28 cellular contexts compared by ENCODE assay signal in the genomic region with DNA sequence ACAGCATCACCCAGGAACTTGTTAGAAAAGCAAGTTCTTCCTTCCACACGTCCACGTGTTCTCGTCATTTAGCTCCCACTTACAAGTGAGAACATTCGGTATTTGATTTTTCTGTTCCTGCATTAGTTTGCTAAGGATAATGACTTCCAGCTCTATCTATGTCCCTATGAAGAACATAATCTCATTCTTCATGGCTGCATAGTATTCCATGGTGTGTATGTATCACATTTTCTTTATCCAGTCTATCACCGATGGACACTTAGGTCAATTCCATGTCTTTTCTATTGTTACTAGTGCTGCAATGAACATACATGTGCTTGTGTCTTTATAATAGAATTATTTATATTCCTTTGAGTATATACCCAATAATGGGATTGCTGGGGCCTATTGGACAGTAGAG.
"Had no signal": no experiment of that assay in that cellular context is flagged by ENCODE, and none has a peak within 500 bp of the region (broad histone marks: within the 10 kb centered on the region; RNA-seq: fewer than 3 reads in every experiment).

No MANE protein-coding gene starts in this region.

- H3K27ac Mint-ChIP-seq: stimulated activated effector memory CD8-positive, alpha-beta T cell treated with anti-CD3 and anti-CD28 coated beads, Interleukin-12 subunit alpha, Interleukin-12 subunit beta, amount 100 ng/mL, for 72 hours; stimulated activated memory B cell treated with anti-CD40 and anti-IgM and Interleukin-4, amounts not matched to agents 10 μg/mL and 1 μg/mL and 100 μg/mL, for 72 hours; stimulated activated naive B cell treated with anti-CD40 and anti-IgM and Interleukin-4, amounts not matched to agents 10 μg/mL and 1 μg/mL and 100 μg/mL, for 72 hours; stimulated activated naive CD8-positive, alpha-beta T cell treated with anti-CD3 and anti-CD28 coated beads, Interleukin-15, amount 100 ng/mL, for 72 hours; stimulated activated naive CD8-positive, alpha-beta T cell treated with anti-CD3 and anti-CD28 coated beads, Interleukin-15, Interleukin-2, amounts not matched to agents 100 ng/mL and 50 ng/mL, for 24 hours; type B pancreatic cell had no signal

- H3K27ac ChIP-seq: stomach, testis, thoracic aorta, thyroid gland, tibial artery, tibial nerve, transverse colon, upper lobe of left lung, upper lobe of right lung, uterus, vagina had no signal

- FAIRE-seq: urothelium cell line had no signal

- H3K4me3 ChIP-seq: stomach, testis, thoracic aorta, thyroid gland, tibial artery, tibial nerve, transverse colon, upper lobe of left lung, upper lobe of right lung, uterus, vagina had no signal

- ATAC-seq: stimulated activated effector memory CD8-positive, alpha-beta T cell treated with anti-CD3 and anti-CD28 coated beads, Interleukin-12 subunit alpha, Interleukin-12 subunit beta, amount 100 ng/mL, for 72 hours; stimulated activated memory B cell treated with anti-CD40 and anti-IgM and Interleukin-4, amounts not matched to agents 10 μg/mL and 1 μg/mL and 100 μg/mL, for 72 hours; stimulated activated naive B cell treated with anti-CD40 and anti-IgM and Interleukin-4, amounts not matched to agents 10 μg/mL and 1 μg/mL and 100 μg/mL, for 72 hours; stimulated activated naive CD8-positive, alpha-beta T cell treated with anti-CD3 and anti-CD28 coated beads, Interleukin-15, amount 100 ng/mL, for 72 hours; stimulated activated naive CD8-positive, alpha-beta T cell treated with anti-CD3 and anti-CD28 coated beads, Interleukin-15, Interleukin-2, amounts not matched to agents 100 U/mL and 50 U/mL, for 24 hours; upper lobe of right lung had no signal

- H3K4me3 Mint-ChIP-seq: stimulated activated effector memory CD8-positive, alpha-beta T cell treated with anti-CD3 and anti-CD28 coated beads, Interleukin-12 subunit alpha, Interleukin-12 subunit beta, amount 100 ng/mL, for 72 hours; stimulated activated memory B cell treated with anti-CD40 and anti-IgM and Interleukin-4, amounts not matched to agents 10 μg/mL and 1 μg/mL and 100 μg/mL, for 72 hours; stimulated activated naive B cell treated with anti-CD40 and anti-IgM and Interleukin-4, amounts not matched to agents 10 μg/mL and 1 μg/mL and 100 μg/mL, for 72 hours; stimulated activated naive CD8-positive, alpha-beta T cell treated with anti-CD3 and anti-CD28 coated beads, Interleukin-15, amount 100 ng/mL, for 72 hours; stimulated activated naive CD8-positive, alpha-beta T cell treated with anti-CD3 and anti-CD28 coated beads, Interleukin-15, Interleukin-2, amounts not matched to agents 100 ng/mL and 50 ng/mL, for 24 hours; type B pancreatic cell had no signal

- DNase-seq: stimulated activated CD4-positive, alpha-beta T cell treated with anti-CD3 and anti-CD28 coated beads, Interleukin-2, amount 100 ng/mL, for 48 hours; stimulated activated CD4-positive, alpha-beta T cell treated with anti-CD3 and anti-CD28 coated beads, Interleukin-4, amount 100 ng/mL, for 1 hour; stimulated activated CD4-positive, alpha-beta T cell treated with anti-CD3 and anti-CD28 coated beads, Interleukin-4, amount 100 ng/mL, for 24 hours; stimulated activated CD4-positive, alpha-beta T cell treated with anti-CD3 and anti-CD28 coated beads, Interleukin-4, amount 100 ng/mL, for 4 hours; stimulated activated CD8-positive, alpha-beta memory T cell treated with anti-CD3 and anti-CD28 coated beads, Interleukin-4, amount 100 ng/mL, for 48 hours; stimulated activated naive B cell treated with anti-CD40 and anti-IgM and Interleukin-4, amounts not matched to agents 10 μg/mL and 1 μg/mL and 100 μg/mL, for 72 hours; stimulated activated naive CD4-positive, alpha-beta T cell; stimulated activated naive CD4-positive, alpha-beta T cell treated with Interleukin-2 at 50 U/mL for 16 hours; stimulated activated naive CD8-positive, alpha-beta T cell treated with anti-CD3 and anti-CD28 coated beads, Interleukin-15, amount 100 ng/mL, for 72 hours; stimulated activated naive CD8-positive, alpha-beta T cell treated with anti-CD3 and anti-CD28 coated beads, Interleukin-15, Interleukin-2, amounts not matched to agents 100 U/mL and 50 U/mL, for 24 hours; stomach; substantia nigra; testis; thyroid gland; tibial artery; transverse colon; trophoblast cell; upper lobe of left lung; upper lobe of right lung; uterus had no signal

- H3K36me3 ChIP-seq: stomach, thoracic aorta, thyroid gland, tibial artery, tibial nerve, transverse colon, upper lobe of left lung, upper lobe of right lung, uterus, vagina had no signal

- H3K9me3 ChIP-seq: testis, thoracic aorta, thyroid gland, transverse colon, upper lobe of right lung, uterus, vagina had no signal

- H3K27me3 ChIP-seq: testis, thyroid gland, tibial artery, tibial nerve, transverse colon, upper lobe of left lung, upper lobe of right lung, uterus, vagina had no signal

- H3K4me1 ChIP-seq: stomach, testis, tibial artery, tibial nerve, transverse colon, upper lobe of left lung, upper lobe of right lung, uterus, vagina had no signal

- H3K36me3 Mint-ChIP-seq: stimulated activated effector memory CD8-positive, alpha-beta T cell treated with anti-CD3 and anti-CD28 coated beads, Interleukin-12 subunit alpha, Interleukin-12 subunit beta, amount 100 ng/mL, for 72 hours; type B pancreatic cell had no signal

- H3K4me1 Mint-ChIP-seq: stimulated activated effector memory CD8-positive, alpha-beta T cell treated with anti-CD3 and anti-CD28 coated beads, Interleukin-12 subunit alpha, Interleukin-12 subunit beta, amount 100 ng/mL, for 72 hours; stimulated activated memory B cell treated with anti-CD40 and anti-IgM and Interleukin-4, amounts not matched to agents 10 μg/mL and 1 μg/mL and 100 μg/mL, for 72 hours; stimulated activated naive B cell treated with anti-CD40 and anti-IgM and Interleukin-4, amounts not matched to agents 10 μg/mL and 1 μg/mL and 100 μg/mL, for 72 hours; stimulated activated naive CD8-positive, alpha-beta T cell treated with anti-CD3 and anti-CD28 coated beads, Interleukin-15, amount 100 ng/mL, for 72 hours had no signal
